Comparison of ENCODE assay signal across 8 cellular contexts in genomic region chr19:39409207-39409885, GRCh38. TPM values are rescaled to one million over a fixed set of nuclear protein-coding genes. Genes with fewer than 3 reads are reported as not detected.
DNase-seq lines count a peak whose midpoint lies in the region; ATAC-seq, FAIRE-seq and TF ChIP-seq lines count a peak whose summit lies in the region.

No MANE protein-coding gene starts in this region.

- peaks cover 24% of the 10 kb centered on the region for H3K79me2 ChIP-seq in KMS-11 (ENCODE audit: insufficient read depth, low read depth)

- H3K4me1 ChIP-seq in KMS-11 (ENCODE audit: low read depth, poor library complexity, severe bottlenecking), result peaks cover 42% of the 10 kb centered on the region
- peaks cover 15% of the 10 kb centered on the region for H3K4me1 ChIP-seq in SJCRH30
- H3K4me1 ChIP-seq in pancreas, result peaks cover 12 to 20% (median 15%) of the 10 kb centered on the region in 3 donors
- H3K4me1 ChIP-seq in upper lobe of left lung, result peaks cover 33 to 58% (median 45%) of the 10 kb centered on the region in 4 donors

- H3K27ac ChIP-seq in KMS-11 (peak overlapping the region; percentile 61), SJCRH30 (peak overlapping the region; percentile 49), pancreas (peak overlapping the region; percentile 89 to 99 (median 94)), upper lobe of left lung (peak overlapping the region; percentile 99 to 100 (median 100))

- peak overlapping the region; percentile 94 for H3K27ac Mint-ChIP-seq in Calu3 (ENCODE audit: unreplicated experiment)
- peak overlapping the region; percentile 93 for H3K27ac Mint-ChIP-seq in activated naive CD8-positive, alpha-beta T cell treated with anti-CD3 and anti-CD28 coated beads for 36 hours

- intact Hi-C loops in Calu3 (cut with micrococcal nuclease; ENCODE audit: unreplicated experiment), result no loop called here
- intact Hi-C loops in Right ventricle myocardium superior (cut with DNase I), result no loop called here
- intact Hi-C loops in pancreas (cut with DNase I), result no loop called here

- TF ChIP-seq POLR2A in upper lobe of left lung (IDR thresholded peaks at IDR 0.05), result peak in 3 of 4 donors; percentile 7 to 90 (median 50)

- H3K4me3 ChIP-seq in KMS-11 (IDR thresholded peaks at IDR 0.05; ENCODE audit: insufficient read depth, low read depth, low read length) (no peak overlapping the region), SJCRH30 (peak overlapping the region; percentile 64), pancreas (peak overlapping the region; percentile 26 to 96 (median 71)), upper lobe of left lung (peak overlapping the region; percentile 72 to 92 (median 80))

- DNase-seq in Calu3 (peak; percentile 99), SJCRH30 (peak in 1 of 2 experiments; percentile 61), Right ventricle myocardium superior (peak; percentile 95), pancreas (peak; percentile 94 to 98 (median 95)), upper lobe of left lung (peak; percentile 96 to 99), DMS114 treated with DMSO at 0.1 percent for 48 hours (lab: John Stamatoyannopoulos, UW; ENCODE audit: unreplicated experiment) (no peak)
- DNase-seq in activated naive CD8-positive, alpha-beta T cell treated with anti-CD3 and anti-CD28 coated beads for 36 hours, result peak; percentile 77

- peaks cover 98% of the 10 kb centered on the region for H3K36me3 Mint-ChIP-seq in Calu3 (ENCODE audit: insufficient read depth, unreplicated experiment)
- H3K36me3 Mint-ChIP-seq in activated naive CD8-positive, alpha-beta T cell treated with anti-CD3 and anti-CD28 coated beads for 36 hours, result peaks cover 18% of the 10 kb centered on the region

- no peaks in the 10 kb centered on the region for H4K20me1 ChIP-seq in KMS-11 (ENCODE audit: insufficient read depth)

- TF ChIP-seq CTCF in Calu3 (IDR thresholded peaks at IDR 0.05; ENCODE audit: unreplicated experiment) (no peak), KMS-11 (conservative IDR thresholded peaks at IDR 0.05; ENCODE audit: low read depth, low read length) (no peak), pancreas (IDR thresholded peaks at IDR 0.05) (no peak), upper lobe of left lung (IDR thresholded peaks at IDR 0.05) (no peak)

- peak overlapping the region; percentile 77 for H3K4me3 Mint-ChIP-seq in Calu3 (ENCODE audit: low read depth, unreplicated experiment)
- peak overlapping the region; percentile 95 for H3K4me3 Mint-ChIP-seq in activated naive CD8-positive, alpha-beta T cell treated with anti-CD3 and anti-CD28 coated beads for 36 hours

- 1% methylated on average over 46 to 47 of the region's 47 CpGs for WGBS in pancreas, 2 donors
- WGBS in upper lobe of left lung, 2 donors, result 0 to 1% methylated on average over 12 to 37 of the region's 47 CpGs

- H3K9ac ChIP-seq in KMS-11, result peak overlapping the region; percentile 80

- H3K4me1 Mint-ChIP-seq in Calu3 (ENCODE audit: low read depth, unreplicated experiment), result peaks cover 55% of the 10 kb centered on the region
- H3K4me1 Mint-ChIP-seq in activated naive CD8-positive, alpha-beta T cell treated with anti-CD3 and anti-CD28 coated beads for 36 hours, result peaks cover 46% of the 10 kb centered on the region

- BruUV-seq in Calu3 (replicated peaks; lab: Mats Ljungman, UMichigan), result no TSS peak

- peak overlapping the region; percentile 68 for H2AFZ ChIP-seq in KMS-11 (ENCODE audit: low read depth)

- FAIRE-seq in pancreas (lab: Jason Lieb, UNC), result peak; percentile 83

- TF ChIP-seq EP300 in upper lobe of left lung (IDR thresholded peaks at IDR 0.05), result peak in 3 of 4 donors; percentile 72 to 98 (median 97)

- peak; percentile 49 for ATAC-seq in Right ventricle myocardium superior (ENCODE audit: poor library complexity)
- peak; percentile 12 to 50 (median 28) for ATAC-seq in pancreas
- peak; percentile 40 to 52 for ATAC-seq in upper lobe of left lung (ENCODE audit: low FRiP score in 2 of 2)

- H3K9me3 Mint-ChIP-seq in Calu3 (ENCODE audit: low read depth, unreplicated experiment), result no peaks in the 10 kb centered on the region
- no peaks in the 10 kb centered on the region for H3K9me3 Mint-ChIP-seq in activated naive CD8-positive, alpha-beta T cell treated with anti-CD3 and anti-CD28 coated beads for 36 hours

- CTCF ChIA-PET in Calu3 (lab: Charles Lee), result interaction anchor here (0.5 to 1.0 kb wide), 3 partner anchors 11 to 18 kb away, joined by 3 to 4 read pairs (median 3); partner anchors contain the start of genes MED29 and PAF1

- H3K36me3 ChIP-seq in KMS-11 (ENCODE audit: insufficient read depth), result no peaks in the 10 kb centered on the region
- no peaks in the 10 kb centered on the region for H3K36me3 ChIP-seq in SJCRH30
- H3K36me3 ChIP-seq in pancreas, result peaks cover 0 to 5% (median 0%) of the 10 kb centered on the region in 3 donors
- peaks cover 11 to 23% (median 15%) of the 10 kb centered on the region in 4 donors for H3K36me3 ChIP-seq in upper lobe of left lung

- H3K27me3 ChIP-seq in KMS-11 (ENCODE audit: insufficient read depth, low read depth), result no peaks in the 10 kb centered on the region
- no peaks in the 10 kb centered on the region for H3K27me3 ChIP-seq in SJCRH30
- H3K27me3 ChIP-seq in pancreas, result no peaks in the 10 kb centered on the region
- no peaks in the 10 kb centered on the region for H3K27me3 ChIP-seq in upper lobe of left lung

- no peaks in the 10 kb centered on the region for H3K9me3 ChIP-seq in SJCRH30 (replicated peaks)
- H3K9me3 ChIP-seq in pancreas, result no peaks in the 10 kb centered on the region
- no peaks in the 10 kb centered on the region for H3K9me3 ChIP-seq in upper lobe of left lung

- H3K4me2 ChIP-seq in KMS-11, result peak overlapping the region; percentile 71

- H3K27me3 Mint-ChIP-seq in Calu3 (ENCODE audit: unreplicated experiment), result no peaks in the 10 kb centered on the region
- peaks cover 4% of the 10 kb centered on the region for H3K27me3 Mint-ChIP-seq in activated naive CD8-positive, alpha-beta T cell treated with anti-CD3 and anti-CD28 coated beads for 36 hours

RNA-seq across cellular contexts. Expression of gene ZFP36, which starts 2.7 kb away (rescaled TPM):
- total RNA-seq in Calu3 (2022) (70.8 and 107 TPM in 2 replicates), Right ventricle myocardium superior (44.9 TPM), pancreas (10 to 100 TPM; 20.2 to 45.6 (median 31.9) TPM), upper lobe of left lung (100 to 1,000 TPM; 195 to 525 (median 238) TPM)
- 2.4 and 2.7 TPM in 2 replicates for total RNA-seq in SJCRH30 (2014; rRNA removed; shearing (Covaris generic))
- 10 to 100 TPM; 15.5 to 15.6 TPM for total RNA-seq in activated naive CD8-positive, alpha-beta T cell treated with anti-CD3 and anti-CD28 coated beads for 36 hours
- polyA plus RNA-seq in pancreas, result 100 to 1,000 TPM; 104 to 151 TPM

RNA-seq across cellular contexts. Expression of gene PLEKHG2, which starts 3.1 kb away (rescaled TPM):
- total RNA-seq in Calu3 (2022) (64.1 and 65.3 TPM in 2 replicates), Right ventricle myocardium superior (9.0 TPM), pancreas (10 to 100 TPM in 1 of 6 donors, 1 to 10 TPM in 5; 3.1 to 15.0 (median 7.8) TPM), upper lobe of left lung (10 to 100 TPM; 15.8 to 48.1 (median 29.0) TPM)
- total RNA-seq in SJCRH30 (2014; rRNA removed; shearing (Covaris generic)), result 27.9 and 31.0 TPM in 2 replicates
- 10 to 100 TPM; 29.1 to 40.0 TPM for total RNA-seq in activated naive CD8-positive, alpha-beta T cell treated with anti-CD3 and anti-CD28 coated beads for 36 hours
- 10 to 100 TPM in 1 of 2 donors, 1 to 10 TPM in 1; 6.8 to 12.8 TPM for polyA plus RNA-seq in pancreas

RNA-seq across cellular contexts. Expression of gene MED29, which starts 18.2 kb away (rescaled TPM):
- 56.8 and 66.6 TPM in 2 replicates for total RNA-seq in Calu3 (2022)
- 28.2 and 31.9 TPM in 2 replicates for total RNA-seq in SJCRH30 (2014; rRNA removed; shearing (Covaris generic))
- 10 to 100 TPM; 23.3 to 26.8 TPM for total RNA-seq in activated naive CD8-positive, alpha-beta T cell treated with anti-CD3 and anti-CD28 coated beads for 36 hours
- total RNA-seq in Right ventricle myocardium superior, result 22.1 TPM
- total RNA-seq in pancreas, result 10 to 100 TPM; 15.2 to 23.9 (median 17.5) TPM
- 10 to 100 TPM; 13.2 to 21.0 TPM for polyA plus RNA-seq in pancreas
- total RNA-seq in upper lobe of left lung, result 10 to 100 TPM; 18.9 to 51.1 (median 33.7) TPM

RNA-seq across cellular contexts. Expression of gene PAF1, which starts 18.4 kb away (rescaled TPM):
- total RNA-seq in Calu3 (2022) (64.3 and 72.7 TPM in 2 replicates), Right ventricle myocardium superior (32.0 TPM), pancreas (10 to 100 TPM; 11.3 to 17.7 (median 14.6) TPM), upper lobe of left lung (10 to 100 TPM; 28.6 to 48.0 (median 35.4) TPM)
- 73.6 and 85.7 TPM in 2 replicates for total RNA-seq in SJCRH30 (2014; rRNA removed; shearing (Covaris generic))
- 10 to 100 TPM; 43.6 to 44.0 TPM for total RNA-seq in activated naive CD8-positive, alpha-beta T cell treated with anti-CD3 and anti-CD28 coated beads for 36 hours
- polyA plus RNA-seq in pancreas, result 10 to 100 TPM; 28.1 to 41.1 TPM

RNA-seq across cellular contexts. Expression of gene RPS16, which starts 26.4 kb away (rescaled TPM):
- total RNA-seq in Calu3 (2022) (1,912 and 1,929 TPM in 2 replicates), Right ventricle myocardium superior (1,176 TPM), pancreas (1,000 to 10,000 TPM in 5 of 6 donors, 100 to 1,000 TPM in 1; 920 to 1,759 (median 1,167) TPM), upper lobe of left lung (1,000 to 10,000 TPM in 4 of 6 donors, 100 to 1,000 TPM in 2; 634 to 2,303 (median 1,625) TPM)
- total RNA-seq in SJCRH30 (2014; rRNA removed; shearing (Covaris generic)), result 1,718 and 1,766 TPM in 2 replicates
- 1,000 to 10,000 TPM; 3,164 to 3,181 TPM for total RNA-seq in activated naive CD8-positive, alpha-beta T cell treated with anti-CD3 and anti-CD28 coated beads for 36 hours
- 1,000 to 10,000 TPM; 1,276 to 1,384 TPM for polyA plus RNA-seq in pancreas

Comparison
In these comparisons a context has a peak if more than half of its experiments do, and no peak if none do; other contexts are left out.
1. H3K27ac ChIP-seq: peak in every context shown above with its lines; median percentile 100 in upper lobe of left lung; 94 in pancreas; 61 in KMS-11; 49 in SJCRH30.